1 cellular context compared by ENCODE assay signal in the genomic region with DNA sequence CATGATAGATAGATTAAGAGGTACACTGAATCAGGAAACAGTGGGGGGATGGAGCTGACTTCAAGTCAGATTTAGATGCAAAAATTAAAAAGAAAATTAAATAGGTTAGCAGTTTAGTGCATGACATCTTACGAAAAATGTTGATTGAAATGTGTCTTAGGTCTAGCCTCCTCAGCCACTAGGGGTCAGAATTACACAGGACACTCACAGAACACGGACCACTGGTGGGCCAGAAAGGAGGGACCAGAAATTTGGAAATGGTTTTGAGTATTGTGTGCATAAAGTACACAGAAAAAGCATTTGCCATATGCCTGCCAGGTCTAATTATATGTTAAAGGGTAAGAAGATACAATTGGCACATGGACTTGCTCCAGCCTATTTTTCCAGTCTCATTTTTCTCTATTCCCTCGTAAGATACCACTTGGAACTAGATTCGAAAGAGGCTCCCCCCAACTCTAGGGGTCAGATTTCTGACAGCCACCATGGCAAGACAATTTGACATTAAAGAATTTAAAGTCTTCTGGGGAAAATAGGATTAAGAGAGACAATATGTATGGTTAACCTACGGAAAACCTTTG.
TF ChIP-seq lines count a peak whose summit lies in the region.

No MANE protein-coding gene starts in this region.

TF ChIP-seq in Ishikawa, 13 proteins besides CTCF, POLR2A, EP300 and RAD21 (continued from another document):
- TF ChIP-seq USF1 (IDR thresholded peaks at IDR 0.05) (no peak), CEBPB (IDR thresholded peaks at IDR 0.05) (no peak), CREB1 (IDR thresholded peaks at IDR 0.05; ENCODE audit: low read depth) (no peak), ZBTB7A (IDR thresholded peaks at IDR 0.05; ENCODE audit: low read depth) (no peak), MAX (IDR thresholded peaks at IDR 0.05) (no peak), TAF1 (IDR thresholded peaks at IDR 0.05; ENCODE audit: low read depth) (no peak)
